ENCODE assay signal across 11 cellular contexts in the genomic region with DNA sequence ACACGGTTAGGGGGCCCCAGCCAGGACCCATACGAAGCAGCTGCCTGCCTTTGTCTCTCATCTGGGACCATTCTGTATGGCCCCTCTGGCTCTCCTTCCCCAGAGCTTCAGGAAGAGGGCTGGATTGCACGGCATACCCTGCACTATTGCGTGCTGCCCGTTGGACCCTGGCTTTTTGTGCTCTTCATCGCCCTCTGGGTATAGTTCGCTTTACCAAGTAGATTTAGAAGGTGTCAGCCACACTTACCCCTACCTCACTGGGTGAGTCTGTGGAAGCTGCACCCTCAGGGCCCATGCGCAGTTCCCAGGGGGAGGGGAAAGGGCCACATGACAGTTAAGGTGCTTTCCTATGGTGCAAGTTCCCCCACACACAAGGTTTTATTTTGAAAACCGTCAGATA. TPM values are rescaled to one million over a fixed set of nuclear protein-coding genes. Genes with fewer than 3 reads are reported as not detected.
DNase-seq lines count a peak whose midpoint lies in the region; ATAC-seq and TF ChIP-seq lines count a peak whose summit lies in the region.
"Had no signal": no experiment of that assay in that cellular context is flagged by ENCODE, and none has a peak within 500 bp of the region (broad histone marks: within the 10 kb centered on the region; RNA-seq: fewer than 3 reads in every experiment).

No MANE protein-coding gene starts in this region.

- intact Hi-C loops in sciatic nerve (cut with DNase I) = no loop called here
- intact Hi-C loops in activated T-helper 2 cell treated with anti-CD3 and anti-CD28 coated beads, Interferon-gamma antibody, Interleukin-2, Interleukin-4, amounts not matched to agents 10 μg/mL and 5 μg/mL and 100 μg/mL, durations not matched to agents 14 hours and 24 hours and 36 hours (cut with micrococcal nuclease) = no loop called here

- no peaks in the 10 kb centered on the region for H3K9me3 ChIP-seq in DND-41 (ENCODE audit: insufficient read depth, low read length, severe bottlenecking)

- TF ChIP-seq EP300 in Ishikawa (IDR thresholded peaks at IDR 0.05; ENCODE audit: borderline replicate concordance) = no peak

- no peak overlapping the region for H3K18ac ChIP-seq in mesendoderm (ENCODE audit: low read length)

- H3K4me3 ChIP-seq in DND-41 (ENCODE audit: low read depth in 1 of 2, low read length in 2 of 2) = no peak overlapping the region
- no peak overlapping the region for H3K4me3 ChIP-seq in mesendoderm (ENCODE audit: low read length)

- H3K4me2 ChIP-seq in DND-41 (ENCODE audit: insufficient read depth, low read length) = no peak overlapping the region
- H3K4me2 ChIP-seq in mesendoderm (ENCODE audit: low read length) = no peak overlapping the region

- H4K8ac ChIP-seq in mesendoderm (ENCODE audit: low read depth, low read length) = no peak overlapping the region

- DNase-seq in DND-41 (no peak), SW480 (ENCODE audit: low spot score) (peak; percentile 45), mesendoderm (peak; percentile 62), sciatic nerve (ENCODE audit: low spot score) (no peak)
- no peak for DNase-seq in activated T-helper 2 cell treated with anti-CD3 and anti-CD28 coated beads, Interferon-gamma antibody, Interleukin-2, Interleukin-4, amounts not matched to agents 10 μg/mL and 5 μg/mL and 100 μg/mL, durations not matched to agents 14 hours and 24 hours and 36 hours (ENCODE audit: low spot score)
- DNase-seq: right cardiac atrium had no signal

- H3K27ac ChIP-seq in DND-41 (ENCODE audit: low read length) = no peak overlapping the region
- no peak overlapping the region for H3K27ac ChIP-seq in mesendoderm (ENCODE audit: low read depth, low read length)
- H3K27ac ChIP-seq: RWPE1 had no signal

- no peaks in the 10 kb centered on the region for H3K36me3 ChIP-seq in DND-41 (ENCODE audit: insufficient read depth, low read length)
- H3K36me3 ChIP-seq in mesendoderm (ENCODE audit: control insufficient read depth, insufficient read depth, low read length) = no peaks in the 10 kb centered on the region

- H3K79me2 ChIP-seq in DND-41 (ENCODE audit: insufficient read depth, low read length) = no peaks in the 10 kb centered on the region
- no peaks in the 10 kb centered on the region for H3K79me2 ChIP-seq in mesendoderm (ENCODE audit: control insufficient read depth, insufficient read depth, low read length)

- H3K23ac ChIP-seq in mesendoderm (ENCODE audit: low read length) = no peak overlapping the region

- no peaks in the 10 kb centered on the region for H3K4me1 Mint-ChIP-seq in activated T-helper 2 cell treated with anti-CD3 and anti-CD28 coated beads, Interferon-gamma antibody, Interleukin-2, Interleukin-4, amounts not matched to agents 10 μg/mL and 5 μg/mL and 100 μg/mL, durations not matched to agents 14 hours and 24 hours and 36 hours (ENCODE audit: low read depth)
- H3K4me1 Mint-ChIP-seq: stimulated activated effector memory CD8-positive, alpha-beta T cell treated with anti-CD3 and anti-CD28 coated beads, Interleukin-12 subunit alpha, Interleukin-12 subunit beta, amount 100 ng/mL, for 72 hours had no signal

- H4K20me1 ChIP-seq in DND-41 (ENCODE audit: insufficient read depth, low read length) = peaks cover 3% of the 10 kb centered on the region; the same call in 1 of the 2 replicates

- no peak overlapping the region for H3K56ac ChIP-seq in mesendoderm (ENCODE audit: low read length)

- H2BK120ac ChIP-seq in mesendoderm (ENCODE audit: low read depth, low read length) = no peak overlapping the region

- no CpG with 5 or more reads among the region's 9 CpGs for WGBS in mesendoderm (ENCODE audit: extremely low coverage, insufficient coverage, low lambda C conversion rate)

- H3K4me1 ChIP-seq in DND-41 (ENCODE audit: insufficient read depth, low read length) = no peaks in the 10 kb centered on the region
- no peaks in the 10 kb centered on the region for H3K4me1 ChIP-seq in mesendoderm (ENCODE audit: control insufficient read depth, low read depth, low read length)

- peak; percentile 27 for TF ChIP-seq CTCF in DND-41 (IDR thresholded peaks at IDR 0.05; ENCODE audit: borderline replicate concordance, extremely low read depth, low read length, poor library complexity, severe bottlenecking)

- peaks cover 36% of the 10 kb centered on the region for H3K27me3 Mint-ChIP-seq in activated T-helper 2 cell treated with anti-CD3 and anti-CD28 coated beads, Interferon-gamma antibody, Interleukin-2, Interleukin-4, amounts not matched to agents 10 μg/mL and 5 μg/mL and 100 μg/mL, durations not matched to agents 14 hours and 24 hours and 36 hours (ENCODE audit: low read depth)

- no peak overlapping the region for H2AFZ ChIP-seq in DND-41 (ENCODE audit: low read depth, low read length)

- H3K36me3 Mint-ChIP-seq in activated T-helper 2 cell treated with anti-CD3 and anti-CD28 coated beads, Interferon-gamma antibody, Interleukin-2, Interleukin-4, amounts not matched to agents 10 μg/mL and 5 μg/mL and 100 μg/mL, durations not matched to agents 14 hours and 24 hours and 36 hours (ENCODE audit: low read depth) = no peaks in the 10 kb centered on the region
- H3K36me3 Mint-ChIP-seq: stimulated activated effector memory CD8-positive, alpha-beta T cell treated with anti-CD3 and anti-CD28 coated beads, Interleukin-12 subunit alpha, Interleukin-12 subunit beta, amount 100 ng/mL, for 72 hours had no signal

- H3K27me3 ChIP-seq in DND-41 (ENCODE audit: insufficient read depth, low read length, poor library complexity) = no peaks in the 10 kb centered on the region
- no peaks in the 10 kb centered on the region for H3K27me3 ChIP-seq in mesendoderm (ENCODE audit: insufficient read depth, low read length, poor library complexity)

- H3K9ac ChIP-seq in DND-41 (ENCODE audit: low read depth, low read length) (no peak overlapping the region), mesendoderm (ENCODE audit: low read length) (no peak overlapping the region)

- no peak overlapping the region for H2BK5ac ChIP-seq in mesendoderm (ENCODE audit: low read length)

- H3K27ac Mint-ChIP-seq in activated T-helper 2 cell treated with anti-CD3 and anti-CD28 coated beads, Interferon-gamma antibody, Interleukin-2, Interleukin-4, amounts not matched to agents 10 μg/mL and 5 μg/mL and 100 μg/mL, durations not matched to agents 14 hours and 24 hours and 36 hours = no peak overlapping the region
- H3K27ac Mint-ChIP-seq: stimulated activated effector memory CD8-positive, alpha-beta T cell treated with anti-CD3 and anti-CD28 coated beads, Interleukin-12 subunit alpha, Interleukin-12 subunit beta, amount 100 ng/mL, for 72 hours had no signal

- H4K5ac ChIP-seq in mesendoderm (ENCODE audit: low read length) = no peak overlapping the region

- no peak; the same call in 2 of the 3 replicates for ATAC-seq in DND-41 (ENCODE audit: insufficient read depth, low read depth)
- ATAC-seq in GM18909 (IDR thresholded peaks at IDR 0.05; ENCODE audit: poor library complexity, unreplicated experiment) = no peak
- no peak for ATAC-seq in sciatic nerve
- no peak for ATAC-seq in GM19023 (IDR thresholded peaks at IDR 0.05; ENCODE audit: unreplicated experiment)
- ATAC-seq: right cardiac atrium; stimulated activated effector memory CD8-positive, alpha-beta T cell treated with anti-CD3 and anti-CD28 coated beads, Interleukin-12 subunit alpha, Interleukin-12 subunit beta, amount 100 ng/mL, for 72 hours had no signal

- H3K79me1 ChIP-seq in mesendoderm (ENCODE audit: low read length) = no peaks in the 10 kb centered on the region

- H3K9me3 Mint-ChIP-seq in activated T-helper 2 cell treated with anti-CD3 and anti-CD28 coated beads, Interferon-gamma antibody, Interleukin-2, Interleukin-4, amounts not matched to agents 10 μg/mL and 5 μg/mL and 100 μg/mL, durations not matched to agents 14 hours and 24 hours and 36 hours = no peaks in the 10 kb centered on the region

- no peak overlapping the region for H3K4me3 Mint-ChIP-seq in activated T-helper 2 cell treated with anti-CD3 and anti-CD28 coated beads, Interferon-gamma antibody, Interleukin-2, Interleukin-4, amounts not matched to agents 10 μg/mL and 5 μg/mL and 100 μg/mL, durations not matched to agents 14 hours and 24 hours and 36 hours (ENCODE audit: low read depth)
- H3K4me3 Mint-ChIP-seq: stimulated activated effector memory CD8-positive, alpha-beta T cell treated with anti-CD3 and anti-CD28 coated beads, Interleukin-12 subunit alpha, Interleukin-12 subunit beta, amount 100 ng/mL, for 72 hours had no signal

- peak; percentile 3; the same call in 1 of the 2 replicates for TF ChIP-seq RAD21 in Ishikawa (IDR thresholded peaks at IDR 0.05; ENCODE audit: low read depth)

- no peak overlapping the region for H2BK15ac ChIP-seq in mesendoderm (replicated peaks; ENCODE audit: low read depth)

- no peak overlapping the region for H2AK5ac ChIP-seq in mesendoderm (ENCODE audit: low read length)

- no peak overlapping the region for H3K4ac ChIP-seq in mesendoderm (ENCODE audit: low read depth, low read length)

TF ChIP-seq in Ishikawa, 13 proteins besides CTCF, POLR2A, EP300 and RAD21:
- no peak for TF ChIP-seq ZBTB7A (IDR thresholded peaks at IDR 0.05; ENCODE audit: low read depth)

RNA-seq across cellular contexts. Expression of a gene that starts 7.2 kb away (rescaled TPM):
- polyA plus RNA-seq in mesendoderm (2013, experiment 1 of 2) = 8.1 TPM
- 8.5 TPM for polyA plus RNA-seq in mesendoderm (2013, experiment 2 of 2)
- total RNA-seq in sciatic nerve = 84.0 TPM
- 1.3 and 1.6 TPM in 2 replicates for total RNA-seq in activated T-helper 2 cell treated with anti-CD3 and anti-CD28 coated beads, Interferon-gamma antibody, Interleukin-2, Interleukin-4, amounts not matched to agents 10 μg/mL and 5 μg/mL and 100 μg/mL, durations not matched to agents 14 hours and 24 hours and 36 hours

RNA-seq across cellular contexts. Expression of a gene that starts 39.2 kb away (rescaled TPM):
- 54.9 TPM for polyA plus RNA-seq in mesendoderm (2013, experiment 1 of 2)
- polyA plus RNA-seq in mesendoderm (2013, experiment 2 of 2) = 61.7 TPM
- 768 TPM for total RNA-seq in sciatic nerve
- total RNA-seq in activated T-helper 2 cell treated with anti-CD3 and anti-CD28 coated beads, Interferon-gamma antibody, Interleukin-2, Interleukin-4, amounts not matched to agents 10 μg/mL and 5 μg/mL and 100 μg/mL, durations not matched to agents 14 hours and 24 hours and 36 hours = 61.4 and 62.9 TPM in 2 replicates

Comparison
In these comparisons a context has a peak if more than half of its experiments do, and no peak if none do; other contexts are left out.
1. DNase-seq: peak in SW480 (single experiment) and mesendoderm (single experiment); none in DND-41 (single experiment), sciatic nerve (single experiment) and activated T-helper 2 cell treated with anti-CD3 and anti-CD28 coated beads, Interferon-gamma antibody, Interleukin-2, Interleukin-4, amounts not matched to agents 10 μg/mL and 5 μg/mL and 100 μg/mL, durations not matched to agents 14 hours and 24 hours and 36 hours (single experiment).
2. RNA of a gene that starts 7.2 kb away (total RNA-seq): 84.0 TPM in sciatic nerve (single experiment); 1.3 to 1.6 TPM in activated T-helper 2 cell treated with anti-CD3 and anti-CD28 coated beads, Interferon-gamma antibody, Interleukin-2, Interleukin-4, amounts not matched to agents 10 μg/mL and 5 μg/mL and 100 μg/mL, durations not matched to agents 14 hours and 24 hours and 36 hours; every median in the first group is over 10 times any median in the second.
3. RNA of a gene that starts 39.2 kb away (total RNA-seq): 768 TPM in sciatic nerve (single experiment); 61.4 to 62.9 TPM in activated T-helper 2 cell treated with anti-CD3 and anti-CD28 coated beads, Interferon-gamma antibody, Interleukin-2, Interleukin-4, amounts not matched to agents 10 μg/mL and 5 μg/mL and 100 μg/mL, durations not matched to agents 14 hours and 24 hours and 36 hours; every median in the first group is over 10 times any median in the second.